Comparison of ENCODE assay signal across 2 cellular contexts in genomic region chr11:118791961-118792578, GRCh38.
TF ChIP-seq lines count a peak whose summit lies in the region.

No MANE protein-coding gene starts in this region.

TF ChIP-seq in HEK293, 187 proteins besides CTCF, POLR2A, EP300 and RAD21 (continued from another document and continues in another):
- TF ChIP-seq PATZ1 (tag by site-specific recombination; IDR thresholded peaks at IDR 0.05) (peak; percentile 64; the same call in 1 of the 2 replicates), ZNF37A (tag by site-specific recombination; IDR thresholded peaks at IDR 0.05) (no peak), ZBTB48 (tag by site-specific recombination; IDR thresholded peaks at IDR 0.05) (no peak), ZNF521 (tag by site-specific recombination; IDR thresholded peaks at IDR 0.05) (no peak), ZBTB8A (tag by site-specific recombination; IDR thresholded peaks at IDR 0.05) (peak; percentile 75), ZNF211 (tag by site-specific recombination; IDR thresholded peaks at IDR 0.05; ENCODE audit: low read depth) (no peak), ZNF624 (tag by site-specific recombination; IDR thresholded peaks at IDR 0.05) (no peak), ZNF645 (tag by site-specific recombination; IDR thresholded peaks at IDR 0.05) (no peak), ZNF658 (tag by site-specific recombination; IDR thresholded peaks at IDR 0.05) (no peak), ZNF133 (tag by site-specific recombination; IDR thresholded peaks at IDR 0.05) (no peak), GLI2 (tag by site-specific recombination; IDR thresholded peaks at IDR 0.05; ENCODE audit: borderline replicate concordance, low read depth) (no peak), ZNF175 (tag by site-specific recombination; IDR thresholded peaks at IDR 0.05) (no peak), ZNF629 (tag by site-specific recombination; IDR thresholded peaks at IDR 0.05) (no peak), ZNF664 (tag by site-specific recombination; IDR thresholded peaks at IDR 0.05) (no peak), RBAK (tag by site-specific recombination; IDR thresholded peaks at IDR 0.05) (no peak), ZBTB7A (tag by site-specific recombination; IDR thresholded peaks at IDR 0.05; ENCODE audit: low read depth) (no peak), ZSCAN23 (tag by site-specific recombination; IDR thresholded peaks at IDR 0.05) (no peak), ZNF354C (tag by site-specific recombination; IDR thresholded peaks at IDR 0.05; ENCODE audit: borderline replicate concordance, low read depth) (no peak), EGR2 (tag by site-specific recombination; IDR thresholded peaks at IDR 0.05; ENCODE audit: low read depth) (peak; percentile 45; the same call in 1 of the 2 replicates), ZNF704 (tag by site-specific recombination; IDR thresholded peaks at IDR 0.05) (no peak), SCRT2 (tag by site-specific recombination; IDR thresholded peaks at IDR 0.05) (no peak), BCL6B (tag by site-specific recombination; IDR thresholded peaks at IDR 0.05) (no peak), ZNF26 (tag by site-specific recombination; IDR thresholded peaks at IDR 0.05) (no peak), KLF16 (tag by site-specific recombination; IDR thresholded peaks at IDR 0.05) (no peak), ZNF394 (tag by site-specific recombination; IDR thresholded peaks at IDR 0.05; ENCODE audit: borderline replicate concordance) (peak; percentile 66; the same call in 1 of the 2 replicates), ZNF830 (tag by site-specific recombination; IDR thresholded peaks at IDR 0.05; ENCODE audit: low read depth) (no peak), ZNF600 (tag by site-specific recombination; IDR thresholded peaks at IDR 0.05) (no peak), ZNF223 (tag by site-specific recombination; IDR thresholded peaks at IDR 0.05) (no peak), SP2 (tag by site-specific recombination; IDR thresholded peaks at IDR 0.05) (peak; percentile 7)

TF ChIP-seq in HepG2, 621 proteins besides CTCF, POLR2A, EP300 and RAD21 (continued from another document):
- TF ChIP-seq ZBTB40 (IDR thresholded peaks at IDR 0.05) (no peak), ZBTB40 (CRISPR knock-in tag; IDR thresholded peaks at IDR 0.05) (peak; percentile 23; the same call in 1 of the 2 replicates), CSRNP1 (CRISPR knock-in tag; IDR thresholded peaks at IDR 0.05) (peak; percentile 19; the same call in 1 of the 2 replicates), AGO2 (optimal IDR thresholded peaks at IDR 0.05; ENCODE audit: low read depth, low read length) (peak; percentile 75), MIER3 (CRISPR knock-in tag; IDR thresholded peaks at IDR 0.05; ENCODE audit: borderline replicate concordance) (0 out of 2 replicates have a peak, but pooled peaks have one; percentile 10), KAT7 (CRISPR knock-in tag; IDR thresholded peaks at IDR 0.05; ENCODE audit: borderline replicate concordance) (0 out of 2 replicates have a peak, but pooled peaks have one; percentile 11), ZNF263 (CRISPR knock-in tag; IDR thresholded peaks at IDR 0.05) (0 out of 2 replicates have a peak, but pooled peaks have one; percentile 35), ZNF781 (CRISPR knock-in tag; IDR thresholded peaks at IDR 0.05; ENCODE audit: borderline replicate concordance, not compliant biosample characterization) (no peak), TBL1XR1 (IDR thresholded peaks at IDR 0.05; ENCODE audit: borderline replicate concordance, low read length, partially characterized antibody) (no peak), PAXIP1 (CRISPR knock-in tag; conservative IDR thresholded peaks at IDR 0.05) (peak; percentile 5; the same call in 1 of the 2 replicates), ZNF790 (CRISPR knock-in tag; IDR thresholded peaks at IDR 0.05; ENCODE audit: borderline replicate concordance) (0 out of 2 replicates have a peak, but pooled peaks have one; percentile 2), HNRNPK (IDR thresholded peaks at IDR 0.05; ENCODE audit: low read depth, low read length, poor library complexity, severe bottlenecking) (peak; percentile 0), ZNF800 (CRISPR knock-in tag; IDR thresholded peaks at IDR 0.05) (0 out of 2 replicates have a peak, but pooled peaks have one; percentile 9), IKZF5 (CRISPR knock-in tag; IDR thresholded peaks at IDR 0.05) (0 out of 2 replicates have a peak, but pooled peaks have one; percentile 8)
